Comparison of ENCODE assay signal across 8 cellular contexts in the genomic region with DNA sequence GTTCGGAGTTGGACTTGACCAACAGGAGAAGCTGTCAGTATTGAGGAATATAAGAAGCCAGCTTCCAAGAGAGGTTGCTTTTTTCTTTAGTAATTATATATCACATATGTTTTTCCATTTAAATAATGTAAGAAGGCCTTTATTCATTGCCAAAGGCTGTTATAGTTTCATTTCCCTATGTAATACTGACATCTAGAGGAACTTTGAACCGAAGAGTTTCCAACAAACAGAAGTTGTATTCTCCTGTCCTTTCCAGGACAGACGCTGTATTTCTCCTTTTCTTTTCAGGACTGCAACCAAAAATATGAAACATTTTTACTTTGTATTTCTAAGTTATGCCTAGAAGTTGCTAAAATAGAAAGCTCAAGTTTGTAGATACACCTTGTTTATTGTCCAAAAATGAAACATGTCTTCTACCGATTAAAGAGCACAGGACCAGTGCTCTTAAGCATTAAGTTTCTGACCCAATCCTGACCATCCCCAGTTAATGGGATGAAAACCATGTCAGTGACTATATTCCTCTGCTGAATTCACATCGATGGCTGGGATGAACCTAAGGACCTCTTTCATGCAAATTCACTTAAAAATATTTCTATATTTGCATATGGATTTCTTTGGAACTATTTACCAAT. TPM values are rescaled to one million over a fixed set of nuclear protein-coding genes. Genes with fewer than 3 reads are reported as not detected.
DNase-seq lines count a peak whose midpoint lies in the region; ATAC-seq, FAIRE-seq and TF ChIP-seq lines count a peak whose summit lies in the region.

No MANE protein-coding gene starts in this region.

- FAIRE-seq in frontal cortex (lab: Jason Lieb, UNC): peak; percentile 30

- no peak overlapping the region for H2BK120ac ChIP-seq in H9 (ENCODE audit: low read depth, low read length, poor library complexity, severe bottlenecking)

- no peak overlapping the region for H2AK5ac ChIP-seq in H9 (ENCODE audit: insufficient read length, low read length)

- no peaks in the 10 kb centered on the region for H3K79me1 ChIP-seq in H9 (ENCODE audit: insufficient read depth, low read depth, low read length, poor library complexity, severe bottlenecking)

- no peaks in the 10 kb centered on the region for H3K36me3 Mint-ChIP-seq in H9 (ENCODE audit: insufficient read depth in 1 of 3, low read depth in 3 of 3)

- no peak overlapping the region for H2BK5ac ChIP-seq in H9 (ENCODE audit: insufficient read length, low read length)

- no peak overlapping the region for H3K27ac Mint-ChIP-seq in H9

- H3K9me3 ChIP-seq in H9 (ENCODE audit: control insufficient read depth, low read depth, low read length) (no peaks in the 10 kb centered on the region), body of pancreas (no peaks in the 10 kb centered on the region)

- H3K4me3 ChIP-seq in body of pancreas: no peak overlapping the region

- no peaks in the 10 kb centered on the region; the same call in 1 of the 2 replicates for H3K27me3 Mint-ChIP-seq in H9 (ENCODE audit: low read depth)

- H2BK15ac ChIP-seq in H9 (ENCODE audit: low read depth, low read length): no peak overlapping the region

- H2BK12ac ChIP-seq in H9 (ENCODE audit: insufficient read length, low read depth, low read length): no peak overlapping the region

- no peak overlapping the region for H3K56ac ChIP-seq in H9 (ENCODE audit: insufficient read length, low read depth, low read length)

- no peak overlapping the region for H3K4me2 ChIP-seq in H9 (ENCODE audit: insufficient read depth, insufficient read length, low read length)

- no peak overlapping the region for H3K14ac ChIP-seq in H9 (ENCODE audit: insufficient read depth, low read length)

- no peak overlapping the region for H3K27ac ChIP-seq in H9 (ENCODE audit: insufficient read length, low read depth, low read length)
- H3K27ac ChIP-seq in body of pancreas: no peak overlapping the region

- H3K23ac ChIP-seq in H9 (ENCODE audit: insufficient read length, low read depth, low read length): no peak overlapping the region

- intact Hi-C loops in body of pancreas (cut with DNase I): no loop called here

- no peak overlapping the region for H4K5ac ChIP-seq in H9 (ENCODE audit: insufficient read length, low read depth, low read length)

- no peak overlapping the region for H3K9ac ChIP-seq in H9 (ENCODE audit: extremely low read depth, insufficient read length, low read length)

- DNase-seq in ACHN (peak; percentile 36), H9 (no peak), SHP77 (lab: John Stamatoyannopoulos, UW) (peak; percentile 11 to 20), frontal cortex (ENCODE audit: low spot score in 2 of 2) (peak in 1 of 2 donors; percentile 45), HuH-7 (ENCODE audit: low spot score) (no peak), body of pancreas (no peak), NCI-H1436 (lab: John Stamatoyannopoulos, UW) (no peak)
- DNase-seq in stimulated activated CD8-positive, alpha-beta memory T cell treated with anti-CD3 and anti-CD28 coated beads, Interleukin-4, amount 100 ng/mL, for 48 hours: no peak

- no peaks in the 10 kb centered on the region for H3K4me1 Mint-ChIP-seq in H9

- H2BK20ac ChIP-seq in H9 (ENCODE audit: low read depth, low read length, poor library complexity, severe bottlenecking): no peak overlapping the region

- H3K18ac ChIP-seq in H9 (ENCODE audit: insufficient read length, low read depth, low read length): no peak overlapping the region

- no peak overlapping the region for H3K4me3 Mint-ChIP-seq in H9

- no peaks in the 10 kb centered on the region for H3K79me2 ChIP-seq in H9 (ENCODE audit: insufficient read depth, low read length)

- no peaks in the 10 kb centered on the region for H3K23me2 ChIP-seq in H9 (ENCODE audit: insufficient read length, low read depth, low read length, poor library complexity, severe bottlenecking)

- in situ Hi-C loops in ACHN (cut with HindIII; ENCODE audit: low pct_ligation_motif_present, low pct_unique_long_range_greater_than_20kb, low sequenced_read_pairs): no loop called here

- H4K8ac ChIP-seq in H9 (replicated peaks; ENCODE audit: insufficient read length, low read depth, low read length): no peak overlapping the region

- TF ChIP-seq CTCF in H9 (conservative IDR thresholded peaks at IDR 0.05) (peak; percentile 68), body of pancreas (IDR thresholded peaks at IDR 0.05) (peak in 3 of 7 experiments; percentile 18 to 21 (median 19))

- no peaks in the 10 kb centered on the region for H4K20me1 ChIP-seq in H9 (ENCODE audit: control insufficient read depth, insufficient read depth, insufficient read length)

- no peak overlapping the region for H3T11ph ChIP-seq in H9 (ENCODE audit: low read length)

- no peak for ATAC-seq in body of pancreas

- no peak overlapping the region for H3K4ac ChIP-seq in H9 (ENCODE audit: low read depth, low read length)

- no peak overlapping the region for H4K91ac ChIP-seq in H9 (ENCODE audit: insufficient read length, low read depth, low read length)

- no CpG with 5 or more reads among the region's 5 CpGs for WGBS in H9 (ENCODE audit: extremely low coverage, insufficient read length, low lambda C conversion rate)
- WGBS in body of pancreas, 2 donors: 60 to 62% methylated on average over 5 of the region's 5 CpGs

- H2AFZ ChIP-seq in H9 (ENCODE audit: low read length): no peak overlapping the region

- H3K27me3 ChIP-seq in H9 (ENCODE audit: insufficient read depth, low read length): no peaks in the 10 kb centered on the region
- no peaks in the 10 kb centered on the region for H3K27me3 ChIP-seq in body of pancreas

- H3K4me1 ChIP-seq in H9 (ENCODE audit: insufficient read depth, low read length) (no peaks in the 10 kb centered on the region), body of pancreas (no peaks in the 10 kb centered on the region)

- H3K9me3 Mint-ChIP-seq in H9: no peaks in the 10 kb centered on the region

- no peak for TF ChIP-seq POLR2A in body of pancreas (IDR thresholded peaks at IDR 0.05)

- no peaks in the 10 kb centered on the region for H3K36me3 ChIP-seq in body of pancreas (replicated peaks in 1 of 2; ENCODE audit: insufficient read depth in 1 of 2, low read depth in 2 of 2)

RNA-seq across cellular contexts. Expression of gene MYLK4, which starts 55.1 kb away (rescaled TPM):
- total RNA-seq in H9 (2021): 0.28 and 0.44 TPM in 2 replicates
- total RNA-seq in frontal cortex: 0.41 TPM
- total RNA-seq in body of pancreas: under 1 TPM; 0.26 to 0.33 TPM

Comparison
In these comparisons a context has a peak if more than half of its experiments do, and no peak if none do; other contexts are left out.
1. DNase-seq: peak in ACHN (single experiment) and SHP77 (2 of 2); none in H9 (single experiment), HuH-7 (single experiment), body of pancreas (0 of 4), stimulated activated CD8-positive, alpha-beta memory T cell treated with anti-CD3 and anti-CD28 coated beads, Interleukin-4, amount 100 ng/mL, for 48 hours (single experiment) and NCI-H1436 (single experiment).